ENCODE assay signal across 35 cellular contexts in the genomic region with DNA sequence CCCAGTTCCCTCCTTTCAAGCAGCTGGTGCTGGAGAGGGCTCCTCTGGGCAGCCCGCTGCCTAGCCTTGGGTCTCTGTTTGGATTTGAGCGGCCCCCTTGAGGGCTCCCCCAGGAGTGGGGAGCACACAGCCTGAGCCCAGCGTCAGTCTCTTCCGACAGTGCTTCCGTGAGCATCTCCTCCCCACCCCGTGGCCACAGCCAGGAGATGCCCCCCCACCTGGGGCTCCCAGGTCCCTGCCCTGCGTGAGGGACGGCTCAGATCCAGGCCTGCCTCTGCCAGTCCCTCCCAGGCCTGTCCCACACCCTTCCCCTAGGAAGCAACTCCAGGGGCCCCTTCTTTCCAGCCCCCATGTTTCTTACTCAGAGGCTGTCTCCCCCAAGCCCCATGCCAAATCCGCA.
"Had no signal": no experiment of that assay in that cellular context is flagged by ENCODE, and none has a peak within 500 bp of the region (broad histone marks: within the 10 kb centered on the region; RNA-seq: fewer than 3 reads in every experiment).

No MANE protein-coding gene starts in this region.

- H3K9me3 Mint-ChIP-seq: activated CD8-positive, alpha-beta T cell treated with anti-CD3 and anti-CD28 coated beads for 36 hours; activated naive CD8-positive, alpha-beta T cell treated with anti-CD3 and anti-CD28 coated beads for 36 hours; activated T-cell treated with anti-CD3 and anti-CD28 coated beads, Interleukin-2, amount 50 U/mL, for 72 hours; activated T-helper 17 cell treated with anti-CD3 and anti-CD28 coated beads, Interleukin-2, amount 50 U/mL, for 72 hours; central memory CD8-positive, alpha-beta T cell had no signal

- H3K36me3 Mint-ChIP-seq: activated naive CD8-positive, alpha-beta T cell treated with anti-CD3 and anti-CD28 coated beads for 36 hours had no signal

- H3K4me3 ChIP-seq: ascending aorta, cardiac muscle cell, MG63, Peyer's patch had no signal

- H3K4me1 Mint-ChIP-seq: activated T-helper 17 cell treated with anti-CD3 and anti-CD28 coated beads, Interleukin-2, amount 50 U/mL, for 72 hours had no signal

- H3K27ac ChIP-seq: ascending aorta, cardiac muscle cell, Peyer's patch, RWPE1, WERI-Rb-1 had no signal

- H3K27ac Mint-ChIP-seq: activated CD8-positive, alpha-beta T cell treated with anti-CD3 and anti-CD28 coated beads for 36 hours; activated naive CD8-positive, alpha-beta T cell treated with anti-CD3 and anti-CD28 coated beads for 36 hours; activated T-cell treated with anti-CD3 and anti-CD28 coated beads, Interleukin-2, amount 50 U/mL, for 72 hours; activated T-helper 17 cell treated with anti-CD3 and anti-CD28 coated beads, Interleukin-2, amount 50 U/mL, for 72 hours had no signal

- H3K36me3 ChIP-seq: ascending aorta, cardiac muscle cell, Peyer's patch had no signal

- H3K4me3 Mint-ChIP-seq: activated CD8-positive, alpha-beta T cell treated with anti-CD3 and anti-CD28 coated beads for 36 hours; activated naive CD8-positive, alpha-beta T cell treated with anti-CD3 and anti-CD28 coated beads for 36 hours; activated T-cell treated with anti-CD3 and anti-CD28 coated beads, Interleukin-2, amount 50 U/mL, for 72 hours; activated T-helper 17 cell treated with anti-CD3 and anti-CD28 coated beads, Interleukin-2, amount 50 U/mL, for 72 hours had no signal

- H3K9me3 ChIP-seq: ascending aorta, MG63, Peyer's patch had no signal

- DNase-seq: activated CD4-positive, alpha-beta T cell treated with anti-CD3 and anti-CD28 coated beads for 1 hour; activated CD4-positive, alpha-beta T cell treated with anti-CD3 and anti-CD28 coated beads for 48 hours; activated CD4-positive, CD25-positive, alpha-beta regulatory T cell; activated CD8-positive, alpha-beta T cell treated with anti-CD3 and anti-CD28 coated beads for 36 hours; activated effector memory CD4-positive, alpha-beta T cell treated with anti-CD3 and anti-CD28 coated beads, Interleukin-2, amount 50 U/mL, for 16 hours; activated naive CD4-positive, alpha-beta T cell; activated naive CD4-positive, alpha-beta T cell treated with anti-CD3 and anti-CD28 coated beads, Interleukin-2, amount 50 U/mL, for 16 hours; activated naive CD8-positive, alpha-beta T cell treated with anti-CD3 and anti-CD28 coated beads for 36 hours; activated T-cell treated with anti-CD3 and anti-CD28 coated beads, Interleukin-2, amount 50 U/mL, for 1 hour; activated T-cell treated with anti-CD3 and anti-CD28 coated beads, Interleukin-2, amount 50 U/mL, for 72 hours; amniotic stem cell; Kasumi-1; MG63; NCI-H1048; NCI-H1105 treated with DMSO at 0.1 percent for 48 hours; NCI-H1436; NCI-H1694; NCI-H1930; NCI-H2081 treated with DMSO at 0.1 percent for 48 hours; NCI-H226; NCI-H446 treated with DMSO at 0.1 percent for 48 hours; NCI-H524 treated with DMSO at 0.1 percent for 48 hours; PC-3; Peyer's patch; SIG-M5; SW 1271; T-helper 1 cell; T-helper 2 cell; T-helper 9 cell; WERI-Rb-1 had no signal
